ENCODE assay signal across 19 cellular contexts in the genomic region with DNA sequence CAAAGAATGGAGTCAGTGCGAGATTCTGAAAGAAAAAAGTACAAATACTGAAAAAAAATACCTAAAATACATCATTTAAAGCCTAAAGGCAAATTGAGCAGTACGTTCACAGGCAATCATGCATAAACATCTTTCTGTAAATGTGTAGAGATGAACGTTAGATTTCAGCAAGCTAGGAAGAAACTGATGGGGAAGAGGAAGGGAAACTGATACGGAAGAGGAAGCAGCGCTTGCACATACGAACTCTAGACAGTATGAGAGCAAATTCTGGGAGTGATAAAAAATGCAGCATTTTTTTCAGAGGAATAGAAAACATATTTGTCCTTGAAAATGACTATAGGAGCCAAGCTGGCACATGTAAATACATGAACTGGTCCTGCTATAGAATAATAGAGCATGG. TPM values are rescaled to one million over a fixed set of nuclear protein-coding genes. Genes with fewer than 3 reads are reported as not detected.
A peak's percentile ranks its signal among the peaks of the same experiment; 100 is the strongest.
DNase-seq lines count a peak whose midpoint lies in the region; ATAC-seq and TF ChIP-seq lines count a peak whose summit lies in the region.
"Had no signal": no experiment of that assay in that cellular context is flagged by ENCODE, and none has a peak within 500 bp of the region (broad histone marks: within the 10 kb centered on the region; RNA-seq: fewer than 3 reads in every experiment).

No MANE protein-coding gene starts in this region.

- ATAC-seq in GM18870 (IDR thresholded peaks at IDR 0.05; ENCODE audit: unreplicated experiment) (peak; percentile 74), HG02870 (IDR thresholded peaks at IDR 0.05; ENCODE audit: unreplicated experiment) (peak; percentile 55)
- ATAC-seq: activated CD4-positive, alpha-beta T cell treated with anti-CD3 and anti-CD28 coated beads for 36 hours; activated T-helper 17 cell treated with anti-CD3 and anti-CD28 coated beads, Interleukin-2, amount 50 U/mL, for 72 hours; GM12878; pancreas had no signal

- H3K4me3 Mint-ChIP-seq in endodermal cell: no peak overlapping the region
- H3K4me3 Mint-ChIP-seq: activated CD4-positive, alpha-beta T cell treated with anti-CD3 and anti-CD28 coated beads for 36 hours; activated naive CD8-positive, alpha-beta T cell treated with anti-CD3 and anti-CD28 coated beads for 36 hours; activated T-helper 17 cell treated with anti-CD3 and anti-CD28 coated beads, Interleukin-2, amount 50 U/mL, for 72 hours had no signal

- H3K4me1 Mint-ChIP-seq in endodermal cell: peaks cover 29% of the 10 kb centered on the region
- H3K4me1 Mint-ChIP-seq: activated CD4-positive, alpha-beta T cell treated with anti-CD3 and anti-CD28 coated beads for 36 hours; activated naive CD8-positive, alpha-beta T cell treated with anti-CD3 and anti-CD28 coated beads for 36 hours; activated T-helper 17 cell treated with anti-CD3 and anti-CD28 coated beads, Interleukin-2, amount 50 U/mL, for 72 hours had no signal

- H3K27ac ChIP-seq in SU-DHL-6 (ENCODE audit: low read depth, low read length) (no peak overlapping the region), osteoblast (ENCODE audit: low read depth, low read length) (no peak overlapping the region), endodermal cell (ENCODE audit: low read depth, low read length) (no peak overlapping the region)
- H3K27ac ChIP-seq: C4-2B, lower lobe of right lung, pancreas, thyroid gland had no signal

- no peak for TF ChIP-seq CTCF in SU-DHL-6 (IDR thresholded peaks at IDR 0.05; ENCODE audit: insufficient read depth, low read length, poor library complexity, severe bottlenecking)
- no peak for TF ChIP-seq CTCF in osteoblast (IDR thresholded peaks at IDR 0.05; ENCODE audit: extremely low read depth, low read depth, low read length)
- no peak for TF ChIP-seq CTCF in endodermal cell (conservative IDR thresholded peaks at IDR 0.05)

- H3K4me1 ChIP-seq in osteoblast (ENCODE audit: insufficient read depth, low read length) (no peaks in the 10 kb centered on the region), endodermal cell (ENCODE audit: control insufficient read depth, insufficient read depth, low read length) (no peaks in the 10 kb centered on the region)

- H3K27ac Mint-ChIP-seq in endodermal cell: no peak overlapping the region
- H3K27ac Mint-ChIP-seq: activated CD4-positive, alpha-beta T cell treated with anti-CD3 and anti-CD28 coated beads for 36 hours; activated naive CD8-positive, alpha-beta T cell treated with anti-CD3 and anti-CD28 coated beads for 36 hours; activated T-helper 17 cell treated with anti-CD3 and anti-CD28 coated beads, Interleukin-2, amount 50 U/mL, for 72 hours had no signal

- H3K4me2 ChIP-seq in SU-DHL-6 (ENCODE audit: low read depth, low read length, poor library complexity, severe bottlenecking): peak overlapping the region; percentile 23
- no peak overlapping the region for H3K4me2 ChIP-seq in osteoblast (ENCODE audit: insufficient read depth, low read length)

- peaks cover 63% of the 10 kb centered on the region for H3K36me3 Mint-ChIP-seq in endodermal cell (ENCODE audit: low read depth)
- H3K36me3 Mint-ChIP-seq: activated naive CD8-positive, alpha-beta T cell treated with anti-CD3 and anti-CD28 coated beads for 36 hours had no signal

- no peaks in the 10 kb centered on the region for H3K36me3 ChIP-seq in SU-DHL-6 (ENCODE audit: low read length)
- peaks cover 4% of the 10 kb centered on the region for H3K36me3 ChIP-seq in osteoblast (ENCODE audit: insufficient read depth, low read length)
- peaks cover 82% of the 10 kb centered on the region for H3K36me3 ChIP-seq in endodermal cell (ENCODE audit: control insufficient read depth, insufficient read depth, low read length)
- H3K36me3 ChIP-seq: lower lobe of right lung, pancreas had no signal

- H3K9me3 ChIP-seq in SU-DHL-6 (ENCODE audit: insufficient read depth, low read length): no peaks in the 10 kb centered on the region
- H3K9me3 ChIP-seq in osteoblast (ENCODE audit: low read depth, low read length): no peaks in the 10 kb centered on the region
- H3K9me3 ChIP-seq in endodermal cell (ENCODE audit: control insufficient read depth, low read length): peaks cover under 1% of the 10 kb centered on the region
- H3K9me3 ChIP-seq: lower lobe of right lung, pancreas, thyroid gland had no signal

- 93 to 96% methylated on average over 4 to 6 of the region's 6 CpGs for WGBS in endodermal cell (ENCODE audit: insufficient coverage in 1 of 2, insufficient read length in 1 of 2), 2 experiments

- no peaks in the 10 kb centered on the region for H3F3A ChIP-seq in SU-DHL-6 (ENCODE audit: insufficient read depth)

- H3K9ac ChIP-seq in SU-DHL-6 (ENCODE audit: low read length): no peak overlapping the region
- H3K9ac ChIP-seq in endodermal cell (ENCODE audit: extremely low read depth, low read length, poor library complexity, severe bottlenecking): no peak overlapping the region

- no peaks in the 10 kb centered on the region for H3K27me3 Mint-ChIP-seq in endodermal cell (ENCODE audit: insufficient read depth)
- H3K27me3 Mint-ChIP-seq: activated CD4-positive, alpha-beta T cell treated with anti-CD3 and anti-CD28 coated beads for 36 hours had no signal

- H3K27me3 ChIP-seq in SU-DHL-6 (ENCODE audit: low read length): no peaks in the 10 kb centered on the region
- no peaks in the 10 kb centered on the region for H3K27me3 ChIP-seq in osteoblast (ENCODE audit: insufficient read depth, low read length)
- no peaks in the 10 kb centered on the region for H3K27me3 ChIP-seq in endodermal cell (ENCODE audit: control insufficient read depth, insufficient read depth, low read length, poor library complexity, severe bottlenecking)
- H3K27me3 ChIP-seq: pancreas, thyroid gland had no signal

- no peaks in the 10 kb centered on the region for H3K9me3 Mint-ChIP-seq in endodermal cell
- H3K9me3 Mint-ChIP-seq: activated naive CD8-positive, alpha-beta T cell treated with anti-CD3 and anti-CD28 coated beads for 36 hours; activated T-helper 17 cell treated with anti-CD3 and anti-CD28 coated beads, Interleukin-2, amount 50 U/mL, for 72 hours had no signal

- H3K4me3 ChIP-seq in SU-DHL-6 (ENCODE audit: insufficient read depth, low read length, poor library complexity, severe bottlenecking) (no peak overlapping the region), osteoblast (ENCODE audit: insufficient read depth, low read length) (no peak overlapping the region), endodermal cell (ENCODE audit: low read length) (no peak overlapping the region)
- H3K4me3 ChIP-seq: GM12878, lower lobe of right lung, pancreas, thyroid gland had no signal

- no peaks in the 10 kb centered on the region for H3K9me2 ChIP-seq in SU-DHL-6 (replicated peaks; ENCODE audit: insufficient read depth, low read length)

- DNase-seq in osteoblast (ENCODE audit: insufficient read length, low spot score, missing footprints) (no peak), NCI-H82 (lab: John Stamatoyannopoulos, UW) (no peak), endodermal cell (no peak), AG08396 (ENCODE audit: low spot score) (no peak)
- DNase-seq: activated CD4-positive, alpha-beta T cell treated with anti-CD3 and anti-CD28 coated beads for 36 hours; activated naive CD8-positive, alpha-beta T cell treated with anti-CD3 and anti-CD28 coated beads for 36 hours; DMS 273 treated with DMSO at 0.1 percent for 48 hours; GF-D8; lower lobe of right lung; NCI-H2227 treated with DMSO at 0.1 percent for 48 hours; pancreas; stimulated activated naive CD4-positive, alpha-beta T cell treated with Interleukin-2 at 50 U/mL for 16 hours; thyroid gland had no signal

- H3K79me2 ChIP-seq in SU-DHL-6 (ENCODE audit: insufficient read depth, low read length) (no peaks in the 10 kb centered on the region), osteoblast (ENCODE audit: insufficient read depth, low read length) (peaks cover 94% of the 10 kb centered on the region)

- H2AFZ ChIP-seq in SU-DHL-6 (ENCODE audit: low read depth, low read length, severe bottlenecking): no peak overlapping the region
- H2AFZ ChIP-seq in osteoblast (ENCODE audit: low read length): no peak overlapping the region

- H4K20me1 ChIP-seq in SU-DHL-6 (ENCODE audit: low read depth, low read length) (no peaks in the 10 kb centered on the region), osteoblast (ENCODE audit: insufficient read depth, low read length) (peaks cover 4% of the 10 kb centered on the region)

RNA-seq across cellular contexts. Expression of a gene that starts 9.4 kb away (rescaled TPM):
- total RNA-seq in osteoblast (27.5 and 31.8 TPM in 2 replicates), endodermal cell (10 to 100 TPM; 21.1 to 23.1 TPM)
- polyA plus RNA-seq in endodermal cell (2013, experiment 1 of 2): 28.6 TPM
- polyA plus RNA-seq in endodermal cell (2013, experiment 2 of 2): 31.0 TPM
